Comparison of ENCODE assay signal across 28 cellular contexts in the genomic region with DNA sequence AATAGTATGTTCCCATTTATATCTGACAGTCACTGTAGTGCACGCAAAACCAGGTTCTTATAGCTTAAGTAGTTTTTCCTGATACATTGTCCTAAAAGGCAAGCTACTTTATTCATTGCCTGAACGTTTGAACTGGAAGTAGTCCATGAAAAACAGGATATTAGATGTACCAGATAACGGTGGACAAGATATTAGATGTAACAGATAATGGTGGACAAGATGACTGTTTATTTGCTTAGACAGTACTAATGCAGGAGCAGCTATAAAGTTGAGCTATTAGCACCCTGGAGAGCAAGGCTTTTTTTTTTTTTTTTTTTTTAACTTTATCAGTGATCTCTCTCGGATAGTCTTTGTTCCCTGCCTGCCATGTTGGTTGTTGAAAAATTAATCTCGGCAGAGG. TPM values are rescaled to one million over a fixed set of nuclear protein-coding genes. Genes with fewer than 3 reads are reported as not detected.
A peak's percentile ranks its signal among the peaks of the same experiment; 100 is the strongest.
DNase-seq lines count a peak whose midpoint lies in the region; ATAC-seq, FAIRE-seq and TF ChIP-seq lines count a peak whose summit lies in the region.
"Had no signal": no experiment of that assay in that cellular context is flagged by ENCODE, and none has a peak within 500 bp of the region (broad histone marks: within the 10 kb centered on the region; RNA-seq: fewer than 3 reads in every experiment).

No MANE protein-coding gene starts in this region.

- H3K79me2 ChIP-seq in K562 (ENCODE audit: control insufficient read depth, insufficient read depth, low read length) = peaks cover 4% of the 10 kb centered on the region; the same call in 1 of the 3 replicates

- no peak overlapping the region for H3K4me2 ChIP-seq in K562 (ENCODE audit: insufficient read depth, low read length)
- H3K4me2 ChIP-seq: SK-N-SH had no signal

- intact Hi-C loops in MCF 10A (cut with micrococcal nuclease) (no loop called here), breast epithelium (cut with DNase I; ENCODE audit: low total_unique reads) (no loop called here), K562 (cut with micrococcal nuclease) (no loop called here)

- H3K36me3 Mint-ChIP-seq in MCF 10A (ENCODE audit: insufficient read depth, unreplicated experiment) = peaks cover 98% of the 10 kb centered on the region

- POLR2A ChIA-PET in MCF 10A (lab: Yijun Ruan, JAX) = interaction anchor here (0.6 to 1.2 kb wide), 3 partner anchors 9 to 22 kb away, joined by 3 read pairs; no protein-coding TSS in a partner anchor
- POLR2A ChIA-PET in HEK293T (lab: Yijun Ruan, JAX) = interaction anchor here (0.9 to 1.0 kb wide), 2 partner anchors 9 to 17 kb away, joined by 3 to 6 read pairs; partner anchors contain the start of gene TBKBP1
- POLR2A ChIA-PET in K562 (lab: Yijun Ruan, JAX) = interaction anchor here (0.9 to 4.6 kb wide), 5 partner anchors 10 to 26 kb away, joined by 3 to 30 read pairs (median 5); no protein-coding TSS in a partner anchor

- H3K27me3 ChIP-seq in breast epithelium (no peaks in the 10 kb centered on the region), K562 (ENCODE audit: control insufficient read depth in 2 of 2, insufficient read depth in 2 of 2, low read length in 2 of 2) (no peaks in the 10 kb centered on the region)

- no peaks in the 10 kb centered on the region for H3K4me1 Mint-ChIP-seq in MCF 10A (ENCODE audit: insufficient read depth, unreplicated experiment)

- ATAC-seq in K562 = no peak
- ATAC-seq: CD8-positive, alpha-beta T cell; GM12878; PC-3 had no signal

- WGBS in K562 (ENCODE audit: insufficient coverage, low coverage, missing lambda C conversion rate) = 84% methylated on average over 5 of the region's 5 CpGs

- H3K27ac Mint-ChIP-seq in MCF 10A (ENCODE audit: low read depth, unreplicated experiment) = peak overlapping the region; percentile 23
- H3K27ac Mint-ChIP-seq: CD8-positive, alpha-beta T cell had no signal

- no peaks in the 10 kb centered on the region for H3K9me3 Mint-ChIP-seq in MCF 10A (ENCODE audit: unreplicated experiment)
- H3K9me3 Mint-ChIP-seq: CD8-positive, alpha-beta T cell; IgD-negative memory B cell had no signal

- H3K9me3 ChIP-seq in breast epithelium (no peaks in the 10 kb centered on the region), K562 (replicated peaks; ENCODE audit: control insufficient read depth, insufficient read depth, low read depth, low read length) (no peaks in the 10 kb centered on the region)
- H3K9me3 ChIP-seq: Caco-2, HAP-1, SK-N-SH had no signal

- TF ChIP-seq EP300 in K562 (IDR thresholded peaks at IDR 0.05; ENCODE audit: low read length) = no peak

- TF ChIP-seq CTCF in MCF 10A (IDR thresholded peaks at IDR 0.05; ENCODE audit: unreplicated experiment) (no peak), breast epithelium (IDR thresholded peaks at IDR 0.05) (no peak), K562 (IDR thresholded peaks at IDR 0.05 in 2 of 3, conservative IDR thresholded peaks at IDR 0.05 in 1 of 3; ENCODE audit: insufficient read depth in 2 of 3, low read depth in 1 of 3, low read length in 3 of 3) (no peak), D721Med (IDR thresholded peaks at IDR 0.05; ENCODE audit: insufficient read depth, missing control alignments) (no peak)

- H3K4me1 ChIP-seq in breast epithelium (no peaks in the 10 kb centered on the region), K562 (replicated peaks in 1 of 2; ENCODE audit: control insufficient read depth in 2 of 2, insufficient read depth in 2 of 2, low read length in 2 of 2) (no peaks in the 10 kb centered on the region)
- H3K4me1 ChIP-seq: Caco-2, HAP-1 had no signal

- H4K20me1 ChIP-seq in K562 (replicated peaks; ENCODE audit: control insufficient read depth, insufficient read depth, low read length) = no peaks in the 10 kb centered on the region; the same call in 1 of the 2 replicates

- FAIRE-seq in K562 (lab: Jason Lieb, UNC) = no peak
- FAIRE-seq in D721Med (lab: Jason Lieb, UNC) = no peak
- FAIRE-seq: GM12878 had no signal

- no peak overlapping the region for H3K9ac ChIP-seq in K562 (ENCODE audit: insufficient read depth in 1 of 2, low read depth in 2 of 2, low read length in 2 of 2)
- H3K9ac ChIP-seq: SK-N-SH had no signal

- H3K36me3 ChIP-seq in breast epithelium = peaks cover 5% of the 10 kb centered on the region
- peaks cover 96% of the 10 kb centered on the region for H3K36me3 ChIP-seq in K562 (ENCODE audit: control insufficient read depth, insufficient read depth, low read length)

- no peak for TF ChIP-seq RAD21 in K562 (CRISPR knock-in tag; conservative IDR thresholded peaks at IDR 0.05 in 1 of 2, IDR thresholded peaks at IDR 0.05 in 1 of 2)

- CTCF ChIA-PET in MCF 10A (lab: Yijun Ruan, JAX) (interaction anchor here (0.7 to 3.7 kb wide), 5 partner anchors 11 to 479 kb away, joined by 3 to 25 read pairs (median 3); no protein-coding TSS in a partner anchor), HEK293T (lab: Yijun Ruan, JAX) (interaction anchor here (0.5 to 1.0 kb wide), 2 partner anchors 11 to 14 kb away, joined by 3 to 4 read pairs; no protein-coding TSS in a partner anchor), K562 (lab: Yijun Ruan, JAX; ENCODE audit: low intra/inter-chr PET ratio) (no interaction called here)

- H3K4me3 ChIP-seq in breast epithelium (no peak overlapping the region), K562 (no peak overlapping the region)
- H3K4me3 ChIP-seq: GM12878, HAP-1 had no signal

- in situ Hi-C loops in K562 (cut with MboI) = no loop called here

- DNase-seq in MCF 10A (ENCODE audit: unreplicated experiment) (no peak), breast epithelium (ENCODE audit: low spot score in 2 of 2) (no peak), HEK293T (ENCODE audit: extremely low spot score) (no peak), K562 (ENCODE audit: extremely low read depth in 1 of 4, low spot score in 3 of 4) (no peak), NCI-H2029 (lab: John Stamatoyannopoulos, UW) (no peak), D721Med (ENCODE audit: insufficient read length, low spot score) (no peak), HK-2 (ENCODE audit: unreplicated experiment) (no peak)
- DNase-seq: C1 segment of cervical spinal cord; Caco-2; CD8-positive, alpha-beta T cell; DMS 273 treated with DMSO at 0.1 percent for 48 hours; DMS79; EL; GDM1; GOT3; NCI-H1092 treated with DMSO at 0.1 percent for 48 hours; NCI-H1436 treated with DMSO at 0.1 percent for 48 hours; NCI-H2081; NCI-H2171; NCI-H524; NCI-H82; NK-92 treated with Interleukin-12 subunit alpha and Interleukin-12 subunit beta, amount 100 ng/mL, for 24 hours; PC-3; SK-N-SH had no signal

- no peaks in the 10 kb centered on the region for H3K9me1 ChIP-seq in K562 (ENCODE audit: control insufficient read depth, insufficient read depth, low read length)

- no peak for TF ChIP-seq POLR2A in breast epithelium (IDR thresholded peaks at IDR 0.05)
- no peak for TF ChIP-seq POLR2A in K562 (conservative IDR thresholded peaks at IDR 0.05)

- H3K27ac ChIP-seq in breast epithelium (no peak overlapping the region), K562 (ENCODE audit: extremely low read depth, low read depth, low read length) (no peak overlapping the region)

- H3K4me3 Mint-ChIP-seq in MCF 10A (ENCODE audit: unreplicated experiment) = no peak overlapping the region
- H3K4me3 Mint-ChIP-seq: CD8-positive, alpha-beta T cell; IgD-negative memory B cell had no signal

- H2AFZ ChIP-seq in K562 (ENCODE audit: low read depth, low read length) = no peak overlapping the region

- no peaks in the 10 kb centered on the region for H3K27me3 Mint-ChIP-seq in MCF 10A (ENCODE audit: insufficient read depth, unreplicated experiment)
- H3K27me3 Mint-ChIP-seq: IgD-negative memory B cell had no signal

- BruUV-seq in MCF 10A (replicated peaks; lab: Mats Ljungman, UMichigan) (no TSS peak), K562 (replicated peaks; lab: Mats Ljungman, UMichigan) (no TSS peak)

RNA-seq across cellular contexts. Expression of gene TBKBP1, which starts 17.5 kb away (rescaled TPM):
- total RNA-seq in MCF 10A (2022) (0.40 and 1.5 TPM in 2 replicates), breast epithelium (10 to 100 TPM in 1 of 3 donors, 1 to 10 TPM in 2; 4.5 to 11.5 (median 8.3) TPM), K562 (2014; rRNA removed) (10.6 and 14.7 TPM in 2 replicates), K562 (2014; rRNA removed; fragmentation: Illumina TruSeq; extraction: Trizol) (3.7 and 4.4 TPM in 2 replicates), K562 (2015; rRNA removed; fragmentation: Illumina TruSeq; extraction: Trizol) (4.7 and 5.1 TPM in 2 replicates), K562 (2021) (12.5 and 15.6 TPM in 2 replicates)
- total RNA-seq in K562 (2011; cell fraction: chromatin; rRNA removed; ENCODE audit: low replicate concordance) = 12.3 and 22.7 TPM in 2 replicates
- 11.2 and 11.4 TPM in 2 replicates for total RNA-seq in K562 (2011; cell fraction: nucleolus; rRNA removed)
- total RNA-seq in K562 (2011; cell fraction: nucleoplasm; rRNA removed) = 9.2 and 10.6 TPM in 2 replicates
- polyA plus RNA-seq in K562 (2011; rRNA removed) (7.2 and 8.7 TPM in 2 replicates), K562 (2014; fragmentation: Illumina TruSeq; extraction: Trizol) (6.8 and 11.4 TPM in 2 replicates), K562 (2014; fragmentation: Nextera tagmentation; extraction: Ambion mirVana) (under 1 TPM; 0.03 to 0.08 TPM), K562 (2014; rRNA removed) (12.9 and 13.0 TPM in 2 replicates)
- polyA plus RNA-seq in K562 (2011; cell fraction: cytosol; rRNA removed) = 4.8 and 9.7 TPM in 2 replicates
- 23.1 and 27.9 TPM in 2 replicates for polyA plus RNA-seq in K562 (2011; cell fraction: nucleus; rRNA removed)
- 10.5 and 13.8 TPM in 2 replicates for polyA plus RNA-seq in K562 (2012)
- 5.9 and 7.0 TPM in 2 replicates for polyA minus RNA-seq in K562 (2011; rRNA and poly(A)+ RNA removed)
- polyA minus RNA-seq in K562 (2011; cell fraction: cytosol; rRNA and poly(A)+ RNA removed) = 5.4 and 7.0 TPM in 2 replicates
- 2.6 and 3.9 TPM in 2 replicates for polyA minus RNA-seq in K562 (2011; cell fraction: nucleus; rRNA and poly(A)+ RNA removed)

RNA-seq across cellular contexts. Expression of gene KPNB1, which starts 26.8 kb away (rescaled TPM):
- total RNA-seq in MCF 10A (2022) (522 and 609 TPM in 2 replicates), breast epithelium (100 to 1,000 TPM; 148 to 238 (median 189) TPM), K562 (2014; rRNA removed) (271 and 293 TPM in 2 replicates), K562 (2014; rRNA removed; fragmentation: Illumina TruSeq; extraction: Trizol) (396 and 433 TPM in 2 replicates), K562 (2015; rRNA removed; fragmentation: Illumina TruSeq; extraction: Trizol) (339 and 354 TPM in 2 replicates), K562 (2021) (591 and 622 TPM in 2 replicates)
- 346 and 425 TPM in 2 replicates for total RNA-seq in K562 (2011; cell fraction: chromatin; rRNA removed; ENCODE audit: low replicate concordance)
- 99.4 and 109 TPM in 2 replicates for total RNA-seq in K562 (2011; cell fraction: nucleolus; rRNA removed)
- total RNA-seq in K562 (2011; cell fraction: nucleoplasm; rRNA removed) = 177 and 202 TPM in 2 replicates
- polyA plus RNA-seq in K562 (2011; rRNA removed) (331 and 369 TPM in 2 replicates), K562 (2014; fragmentation: Illumina TruSeq; extraction: Trizol) (515 and 528 TPM in 2 replicates), K562 (2014; fragmentation: Nextera tagmentation; extraction: Ambion mirVana) (100 to 1,000 TPM; 154 to 176 TPM), K562 (2014; rRNA removed) (271 and 316 TPM in 2 replicates)
- 220 and 227 TPM in 2 replicates for polyA plus RNA-seq in K562 (2011; cell fraction: cytosol; rRNA removed)
- polyA plus RNA-seq in K562 (2011; cell fraction: nucleus; rRNA removed) = 164 and 211 TPM in 2 replicates
- polyA plus RNA-seq in K562 (2012) = 290 and 376 TPM in 2 replicates
- polyA minus RNA-seq in K562 (2011; rRNA and poly(A)+ RNA removed) = 493 and 515 TPM in 2 replicates
- 213 and 271 TPM in 2 replicates for polyA minus RNA-seq in K562 (2011; cell fraction: cytosol; rRNA and poly(A)+ RNA removed)
- polyA minus RNA-seq in K562 (2011; cell fraction: nucleus; rRNA and poly(A)+ RNA removed) = 42.3 and 74.8 TPM in 2 replicates

RNA-seq across cellular contexts. Expression of gene TBX21, which starts 56.5 kb away (rescaled TPM):
- total RNA-seq in MCF 10A (2022) (not detected in 2 replicates), breast epithelium (1 to 10 TPM in 2 of 3 donors, under 1 TPM in 1; 0.33 to 1.8 (median 1.0) TPM), K562 (2014; rRNA removed) (not detected in 2 replicates), K562 (2014; rRNA removed; fragmentation: Illumina TruSeq; extraction: Trizol) (not detected in 2 replicates), K562 (2015; rRNA removed; fragmentation: Illumina TruSeq; extraction: Trizol) (not detected in 2 replicates), K562 (2021) (0.07 and 0.18 TPM in 2 replicates)
- not detected in 2 replicates for total RNA-seq in K562 (2011; cell fraction: chromatin; rRNA removed; ENCODE audit: low replicate concordance)
- not detected in 2 replicates for total RNA-seq in K562 (2011; cell fraction: nucleolus; rRNA removed)
- total RNA-seq in K562 (2011; cell fraction: nucleoplasm; rRNA removed) = not detected in 2 replicates
- polyA plus RNA-seq in K562 (2011; rRNA removed) (not detected in 2 replicates), K562 (2014; fragmentation: Illumina TruSeq; extraction: Trizol) (not detected in 2 replicates), K562 (2014; fragmentation: Nextera tagmentation; extraction: Ambion mirVana) (not detected), K562 (2014; rRNA removed) (not detected in 2 replicates)
- not detected in 2 replicates for polyA plus RNA-seq in K562 (2011; cell fraction: cytosol; rRNA removed)
- not detected in 2 replicates for polyA plus RNA-seq in K562 (2011; cell fraction: nucleus; rRNA removed)
- not detected in 2 replicates for polyA plus RNA-seq in K562 (2012)
- polyA minus RNA-seq in K562 (2011; rRNA and poly(A)+ RNA removed) = not detected in 2 replicates
- not detected in 2 replicates for polyA minus RNA-seq in K562 (2011; cell fraction: cytosol; rRNA and poly(A)+ RNA removed)
- polyA minus RNA-seq in K562 (2011; cell fraction: nucleus; rRNA and poly(A)+ RNA removed) = not detected in 2 replicates
- total RNA-seq: A673, Caco-2, PC-3 had no signal
- polyA plus RNA-seq: SK-N-SH had no signal
